1 cellular context compared by ENCODE assay signal in genomic region chr2:39150102-39150562, GRCh38.
TF ChIP-seq lines count a peak whose summit lies in the region.

No MANE protein-coding gene starts in this region.

TF ChIP-seq in K562, 482 proteins besides CTCF, POLR2A, EP300 and RAD21 (continued from another document and continues in another):
- peak; percentile 83; the same call in 1 of the 2 replicates for TF ChIP-seq HOMEZ (CRISPR knock-in tag; IDR thresholded peaks at IDR 0.05)
- no peak for TF ChIP-seq TRIM28 (IDR thresholded peaks at IDR 0.05)
- TF ChIP-seq THRA (IDR thresholded peaks at IDR 0.05): no peak
- TF ChIP-seq CEBPG (CRISPR knock-in tag; IDR thresholded peaks at IDR 0.05): no peak
- TF ChIP-seq CEBPG (tag; conservative IDR thresholded peaks at IDR 0.05 in 1 of 2, IDR thresholded peaks at IDR 0.05 in 1 of 2): no peak
- TF ChIP-seq ERF (CRISPR knock-in tag; IDR thresholded peaks at IDR 0.05): peak; percentile 99
- TF ChIP-seq JUNB (CRISPR knock-in tag; conservative IDR thresholded peaks at IDR 0.05): no peak
- no peak for TF ChIP-seq TAF9B (IDR thresholded peaks at IDR 0.05; ENCODE audit: partially characterized antibody)
- no peak for TF ChIP-seq RBM14 (IDR thresholded peaks at IDR 0.05; ENCODE audit: borderline replicate concordance, insufficient read depth, low read depth, low read length)
- no peak for TF ChIP-seq BMI1 (IDR thresholded peaks at IDR 0.05; ENCODE audit: low read length)
- peak; percentile 95; the same call in 1 of the 2 replicates for TF ChIP-seq ARID3B (CRISPR knock-in tag; IDR thresholded peaks at IDR 0.05; ENCODE audit: borderline replicate concordance)
- TF ChIP-seq EHMT2 (IDR thresholded peaks at IDR 0.05): no peak
- 0 out of 2 replicates have a peak, but pooled peaks have one; percentile 17 for TF ChIP-seq TAL1 (IDR thresholded peaks at IDR 0.05)
- TF ChIP-seq BCLAF1 (IDR thresholded peaks at IDR 0.05; ENCODE audit: borderline replicate concordance in 1 of 2, control insufficient read depth in 1 of 2, low read depth in 2 of 2, low read length in 1 of 2): no peak
- 0 out of 2 replicates have a peak, but pooled peaks have one; percentile 23 for TF ChIP-seq MTA3 (IDR thresholded peaks at IDR 0.05; ENCODE audit: borderline replicate concordance)
- TF ChIP-seq MIER1 (IDR thresholded peaks at IDR 0.05; ENCODE audit: low read depth): no peak
- TF ChIP-seq ZFPM2 (CRISPR knock-in tag; IDR thresholded peaks at IDR 0.05): 0 out of 2 replicates have a peak, but pooled peaks have one; percentile 35
- no peak for TF ChIP-seq KDM2B (CRISPR knock-in tag; IDR thresholded peaks at IDR 0.05)
- no peak for TF ChIP-seq HCFC1 (IDR thresholded peaks at IDR 0.05; ENCODE audit: low read depth, low read length)
- TF ChIP-seq HBP1 (CRISPR knock-in tag; IDR thresholded peaks at IDR 0.05): peak; percentile 91; the same call in 1 of the 2 replicates
- TF ChIP-seq ZC3H11A (IDR thresholded peaks at IDR 0.05; ENCODE audit: low read depth, low read length): no peak
- peak; percentile 3; the same call in 1 of the 2 replicates for TF ChIP-seq NFE2L1 (tag; IDR thresholded peaks at IDR 0.05; ENCODE audit: borderline replicate concordance, low read depth)
- TF ChIP-seq TSHZ1 (CRISPR knock-in tag; IDR thresholded peaks at IDR 0.05): peak; percentile 91
- TF ChIP-seq POLR3G (IDR thresholded peaks at IDR 0.05; ENCODE audit: extremely low read depth, insufficient read length, insufficient replicate concordance): no peak
- TF ChIP-seq SRSF7 (optimal IDR thresholded peaks at IDR 0.05; ENCODE audit: low read depth, low read length): no peak
- TF ChIP-seq ARHGAP35 (IDR thresholded peaks at IDR 0.05; ENCODE audit: partially characterized antibody): no peak
- TF ChIP-seq IRF9 (tag; IDR thresholded peaks at IDR 0.05): peak; percentile 94
- TF ChIP-seq DPF2 (IDR thresholded peaks at IDR 0.05): peak; percentile 40; the same call in 1 of the 2 replicates
- no peak for TF ChIP-seq CHD2 (IDR thresholded peaks at IDR 0.05; ENCODE audit: low read depth, low read length)
- TF ChIP-seq MAFG (tag; conservative IDR thresholded peaks at IDR 0.05): peak; percentile 26; the same call in 1 of the 2 replicates
- TF ChIP-seq ZNF507 (tag; conservative IDR thresholded peaks at IDR 0.05): no peak; the same call in 1 of the 2 replicates
- peak; percentile 89 for TF ChIP-seq MECOM (CRISPR knock-in tag; IDR thresholded peaks at IDR 0.05)
- peak; percentile 89 for TF ChIP-seq ZNF668 (CRISPR knock-in tag; IDR thresholded peaks at IDR 0.05)
- no peak for TF ChIP-seq SRSF1 (IDR thresholded peaks at IDR 0.05; ENCODE audit: low read depth, low read length)
- no peak for TF ChIP-seq PML (IDR thresholded peaks at IDR 0.05; ENCODE audit: low read length)
- TF ChIP-seq GTF2F1 (IDR thresholded peaks at IDR 0.05; ENCODE audit: low read depth, low read length): no peak
- no peak for TF ChIP-seq MLX (CRISPR knock-in tag; conservative IDR thresholded peaks at IDR 0.05)
- TF ChIP-seq USF1 (CRISPR knock-in tag; IDR thresholded peaks at IDR 0.05): peak; percentile 91
- no peak for TF ChIP-seq NKRF (IDR thresholded peaks at IDR 0.05; ENCODE audit: borderline replicate concordance)
- TF ChIP-seq DEAF1 (CRISPR knock-in tag; IDR thresholded peaks at IDR 0.05): peak; percentile 42; the same call in 1 of the 2 replicates
- peak; percentile 94 for TF ChIP-seq HSF4 (CRISPR knock-in tag; IDR thresholded peaks at IDR 0.05; ENCODE audit: borderline replicate concordance)
- peak in 1 of 2 experiments; percentile 80; a peak in 2 of 4 replicates for TF ChIP-seq SRF (CRISPR knock-in tag; IDR thresholded peaks at IDR 0.05)
- no peak for TF ChIP-seq RB1 (IDR thresholded peaks at IDR 0.05; ENCODE audit: low read depth)
- peak; percentile 82; the same call in 1 of the 2 replicates for TF ChIP-seq ZNF133 (CRISPR knock-in tag; IDR thresholded peaks at IDR 0.05)
- 0 out of 2 replicates have a peak, but pooled peaks have one; percentile 17 for TF ChIP-seq NBN (IDR thresholded peaks at IDR 0.05; ENCODE audit: low read depth)
- TF ChIP-seq TGIF2 (CRISPR knock-in tag; IDR thresholded peaks at IDR 0.05): no peak
- no peak for TF ChIP-seq ZNF143 (CRISPR knock-in tag; IDR thresholded peaks at IDR 0.05)
